In the genomic region with DNA sequence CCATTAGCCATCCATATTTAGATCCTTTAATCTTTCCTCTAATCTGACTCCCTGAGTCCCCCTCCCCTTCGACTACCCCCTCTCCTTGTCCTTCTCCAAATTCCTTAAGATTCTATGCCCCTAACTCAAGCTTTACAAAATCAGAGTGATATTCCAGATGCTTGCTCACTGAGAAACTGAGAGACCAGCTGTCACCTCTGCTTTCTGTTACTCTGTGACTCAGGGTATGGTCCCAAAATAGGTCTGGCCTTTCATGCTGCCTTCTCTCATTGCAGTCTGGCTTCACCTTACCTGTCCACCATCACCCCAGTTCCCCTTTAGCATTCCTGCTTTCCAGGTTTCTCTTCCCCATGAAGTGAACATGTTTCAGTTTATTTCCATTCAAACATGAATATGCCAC, we compare ENCODE assay signal across 13 cellular contexts.
DNase-seq lines count a peak whose midpoint lies in the region; ATAC-seq, FAIRE-seq and TF ChIP-seq lines count a peak whose summit lies in the region.
"Had no signal": no experiment of that assay in that cellular context is flagged by ENCODE, and none has a peak within 500 bp of the region (broad histone marks: within the 10 kb centered on the region; RNA-seq: fewer than 3 reads in every experiment).

No MANE protein-coding gene starts in this region.

- ATAC-seq in GM21360 (IDR thresholded peaks at IDR 0.05; ENCODE audit: unreplicated experiment) (peak; percentile 52), HG03139 (IDR thresholded peaks at IDR 0.05; ENCODE audit: unreplicated experiment) (peak; percentile 47)

- TF ChIP-seq POLR2A in GM12891 (IDR thresholded peaks at IDR 0.05; ENCODE audit: low read depth, low read length), result no peak

- peak; percentile 90 for FAIRE-seq in GM12891 (lab: Jason Lieb, UNC)
- FAIRE-seq: colon, D721Med, urothelium cell line had no signal

- DNase-seq in GM12891 (ENCODE audit: insufficient read length, low spot score) (no peak), dedifferentiated amniotic fluid mesenchymal stem cell (ENCODE audit: extremely low spot score) (peak; percentile 13), HK-2 (ENCODE audit: unreplicated experiment) (no peak), NCI-H748 treated with DMSO at 0.1 percent for 48 hours (lab: John Stamatoyannopoulos, UW) (no peak), NCI-H510A treated with DMSO at 0.1 percent for 48 hours (lab: John Stamatoyannopoulos, UW) (no peak), hippocampal formation (lab: John Stamatoyannopoulos, UW) (no peak)
- DNase-seq: activated CD8-positive, alpha-beta memory T cell treated with anti-CD3 and anti-CD28 coated beads, Interleukin-2, amount 50 U/mL, for 4 hours; SK-N-SH had no signal

TF ChIP-seq in GM12891, 5 proteins besides CTCF, POLR2A, EP300 and RAD21:
- TF ChIP-seq POU2F2 (IDR thresholded peaks at IDR 0.05; ENCODE audit: low read depth, low read length) (no peak), SPI1 (IDR thresholded peaks at IDR 0.05; ENCODE audit: low read depth, low read length) (peak; percentile 92), POLR2AphosphoS5 (IDR thresholded peaks at IDR 0.05; ENCODE audit: low read depth, low read length) (no peak), PAX5 (IDR thresholded peaks at IDR 0.05; ENCODE audit: insufficient read depth, low read length, severe bottlenecking) (no peak), TAF1 (IDR thresholded peaks at IDR 0.05; ENCODE audit: low read depth, low read length) (no peak)
